In the genomic region with DNA sequence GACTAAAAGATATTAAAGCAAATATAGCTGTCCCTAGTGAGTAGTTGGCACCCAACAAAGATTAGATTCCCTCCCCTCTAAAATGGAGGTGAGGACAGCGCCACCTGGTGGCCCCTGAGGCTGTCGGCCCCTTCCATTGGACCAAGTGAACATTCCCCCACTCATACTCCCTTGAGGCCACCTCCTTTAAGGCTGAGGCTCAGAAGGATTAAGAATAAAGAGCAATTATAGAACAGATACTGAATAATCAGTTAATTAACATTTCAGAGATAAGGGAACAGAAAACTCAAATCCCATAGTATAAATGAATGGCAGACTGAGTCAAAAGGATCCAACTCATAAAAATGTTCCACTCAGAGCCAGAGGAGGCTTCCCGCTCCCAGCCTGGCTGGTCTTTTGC, we compare ENCODE assay signal across 8 cellular contexts.
DNase-seq lines count a peak whose midpoint lies in the region; ATAC-seq and TF ChIP-seq lines count a peak whose summit lies in the region.

No MANE protein-coding gene starts in this region.

- H3K27ac ChIP-seq in 22Rv1: no peak overlapping the region
- H3K27ac ChIP-seq in SJCRH30: no peak overlapping the region
- H3K27ac ChIP-seq in mesenchymal stem cell (ENCODE audit: low read length, poor library complexity, severe bottlenecking): no peak overlapping the region

- ATAC-seq in HG02885 (IDR thresholded peaks at IDR 0.05; ENCODE audit: poor library complexity, unreplicated experiment) (peak; percentile 48), GM19467 (IDR thresholded peaks at IDR 0.05; ENCODE audit: unreplicated experiment) (no peak)

- H3K9me3 ChIP-seq in SJCRH30 (replicated peaks) (no peaks in the 10 kb centered on the region), mesenchymal stem cell (ENCODE audit: control insufficient read depth, low read length) (no peaks in the 10 kb centered on the region)

- peak; percentile 93 for TF ChIP-seq CTCF in 22Rv1 (IDR thresholded peaks at IDR 0.05)
- peak; percentile 85 for TF ChIP-seq CTCF in epithelial cell of proximal tubule (conservative IDR thresholded peaks at IDR 0.05; ENCODE audit: low read depth, low read length)

- no peak overlapping the region for H3K4ac ChIP-seq in mesenchymal stem cell (ENCODE audit: low read depth in 1 of 2, low read length in 2 of 2)

- DNase-seq in GDM1 (lab: John Stamatoyannopoulos, UW): peak; percentile 18
- peak; percentile 13 to 30 for DNase-seq in SJCRH30
- DNase-seq in epithelial cell of proximal tubule (ENCODE audit: low read depth): no peak
- DNase-seq in stimulated activated CD8-positive, alpha-beta memory T cell treated with anti-CD3 and anti-CD28 coated beads, Interleukin-2, amount 100 ng/mL, for 48 hours (ENCODE audit: low read depth in 2 of 2): peak; percentile 15 to 34
- no peak for DNase-seq in mesenchymal stem cell

- H3K4me3 ChIP-seq in SJCRH30 (no peak overlapping the region), epithelial cell of proximal tubule (ENCODE audit: low read depth, low read length) (no peak overlapping the region), mesenchymal stem cell (ENCODE audit: insufficient read depth in 1 of 2, low read depth in 1 of 2, low read length in 2 of 2) (no peak overlapping the region)

- no peak overlapping the region for H4K91ac ChIP-seq in mesenchymal stem cell (ENCODE audit: low read length)

- no peak overlapping the region for H3K23ac ChIP-seq in mesenchymal stem cell (ENCODE audit: low read length in 2 of 2)

- H4K8ac ChIP-seq in mesenchymal stem cell (ENCODE audit: low read length): no peak overlapping the region

- no peak overlapping the region for H2AFZ ChIP-seq in mesenchymal stem cell (ENCODE audit: low read depth, low read length)

- H2BK15ac ChIP-seq in mesenchymal stem cell (ENCODE audit: low read depth, poor library complexity, severe bottlenecking): no peak overlapping the region

- H2BK12ac ChIP-seq in mesenchymal stem cell (ENCODE audit: low read length in 2 of 2): no peak overlapping the region

- H2BK5ac ChIP-seq in mesenchymal stem cell (ENCODE audit: low read depth, low read length, poor library complexity, severe bottlenecking): no peak overlapping the region

- 56% methylated on average over 2 of the region's 3 CpGs for WGBS in mesenchymal stem cell

- H3K79me1 ChIP-seq in mesenchymal stem cell (replicated peaks; ENCODE audit: low read length, poor library complexity, severe bottlenecking): no peaks in the 10 kb centered on the region

- H3K18ac ChIP-seq in mesenchymal stem cell (ENCODE audit: low read depth in 1 of 2, low read length in 2 of 2): no peak overlapping the region

- H2BK120ac ChIP-seq in mesenchymal stem cell (ENCODE audit: low read depth, low read length): no peak overlapping the region

- no peaks in the 10 kb centered on the region for H3K4me1 ChIP-seq in SJCRH30
- H3K4me1 ChIP-seq in mesenchymal stem cell (ENCODE audit: control insufficient read depth, insufficient read depth, low read depth, low read length): no peaks in the 10 kb centered on the region

- no peak overlapping the region for H2AK5ac ChIP-seq in mesenchymal stem cell (ENCODE audit: low read length, severe bottlenecking)

- H3K14ac ChIP-seq in mesenchymal stem cell (ENCODE audit: low read length in 2 of 2): no peak overlapping the region

- H3K9ac ChIP-seq in mesenchymal stem cell (ENCODE audit: low read length): no peak overlapping the region

- no peaks in the 10 kb centered on the region for H3K27me3 ChIP-seq in SJCRH30
- H3K27me3 ChIP-seq in mesenchymal stem cell (ENCODE audit: control insufficient read depth in 1 of 2, insufficient read depth in 1 of 2, low read length in 2 of 2): peaks cover 0 to 4% of the 10 kb centered on the region in 2 experiments

- H3K36me3 ChIP-seq in SJCRH30 (no peaks in the 10 kb centered on the region), mesenchymal stem cell (ENCODE audit: control insufficient read depth in 1 of 2, insufficient read depth in 2 of 2, low read depth in 1 of 2, low read length in 2 of 2) (no peaks in the 10 kb centered on the region)

- no peak overlapping the region for H3K4me2 ChIP-seq in mesenchymal stem cell (ENCODE audit: low read length, poor library complexity, severe bottlenecking)

Comparison
In these comparisons a context has a peak if more than half of its experiments do, and no peak if none do; other contexts are left out.
1. DNase-seq: peak in GDM1 (single experiment), SJCRH30 (2 of 2) and stimulated activated CD8-positive, alpha-beta memory T cell treated with anti-CD3 and anti-CD28 coated beads, Interleukin-2, amount 100 ng/mL, for 48 hours (2 of 2); none in epithelial cell of proximal tubule (single experiment) and mesenchymal stem cell (single experiment).